ENCODE assay signal across 1 cellular context in genomic region chr15:69061414-69061842, GRCh38.
TF ChIP-seq lines count a peak whose summit lies in the region.

No MANE protein-coding gene starts in this region.

TF ChIP-seq in GM23338, 12 proteins besides CTCF, POLR2A, EP300 and RAD21 (continued from another document):
- TF ChIP-seq, protein P1, sequence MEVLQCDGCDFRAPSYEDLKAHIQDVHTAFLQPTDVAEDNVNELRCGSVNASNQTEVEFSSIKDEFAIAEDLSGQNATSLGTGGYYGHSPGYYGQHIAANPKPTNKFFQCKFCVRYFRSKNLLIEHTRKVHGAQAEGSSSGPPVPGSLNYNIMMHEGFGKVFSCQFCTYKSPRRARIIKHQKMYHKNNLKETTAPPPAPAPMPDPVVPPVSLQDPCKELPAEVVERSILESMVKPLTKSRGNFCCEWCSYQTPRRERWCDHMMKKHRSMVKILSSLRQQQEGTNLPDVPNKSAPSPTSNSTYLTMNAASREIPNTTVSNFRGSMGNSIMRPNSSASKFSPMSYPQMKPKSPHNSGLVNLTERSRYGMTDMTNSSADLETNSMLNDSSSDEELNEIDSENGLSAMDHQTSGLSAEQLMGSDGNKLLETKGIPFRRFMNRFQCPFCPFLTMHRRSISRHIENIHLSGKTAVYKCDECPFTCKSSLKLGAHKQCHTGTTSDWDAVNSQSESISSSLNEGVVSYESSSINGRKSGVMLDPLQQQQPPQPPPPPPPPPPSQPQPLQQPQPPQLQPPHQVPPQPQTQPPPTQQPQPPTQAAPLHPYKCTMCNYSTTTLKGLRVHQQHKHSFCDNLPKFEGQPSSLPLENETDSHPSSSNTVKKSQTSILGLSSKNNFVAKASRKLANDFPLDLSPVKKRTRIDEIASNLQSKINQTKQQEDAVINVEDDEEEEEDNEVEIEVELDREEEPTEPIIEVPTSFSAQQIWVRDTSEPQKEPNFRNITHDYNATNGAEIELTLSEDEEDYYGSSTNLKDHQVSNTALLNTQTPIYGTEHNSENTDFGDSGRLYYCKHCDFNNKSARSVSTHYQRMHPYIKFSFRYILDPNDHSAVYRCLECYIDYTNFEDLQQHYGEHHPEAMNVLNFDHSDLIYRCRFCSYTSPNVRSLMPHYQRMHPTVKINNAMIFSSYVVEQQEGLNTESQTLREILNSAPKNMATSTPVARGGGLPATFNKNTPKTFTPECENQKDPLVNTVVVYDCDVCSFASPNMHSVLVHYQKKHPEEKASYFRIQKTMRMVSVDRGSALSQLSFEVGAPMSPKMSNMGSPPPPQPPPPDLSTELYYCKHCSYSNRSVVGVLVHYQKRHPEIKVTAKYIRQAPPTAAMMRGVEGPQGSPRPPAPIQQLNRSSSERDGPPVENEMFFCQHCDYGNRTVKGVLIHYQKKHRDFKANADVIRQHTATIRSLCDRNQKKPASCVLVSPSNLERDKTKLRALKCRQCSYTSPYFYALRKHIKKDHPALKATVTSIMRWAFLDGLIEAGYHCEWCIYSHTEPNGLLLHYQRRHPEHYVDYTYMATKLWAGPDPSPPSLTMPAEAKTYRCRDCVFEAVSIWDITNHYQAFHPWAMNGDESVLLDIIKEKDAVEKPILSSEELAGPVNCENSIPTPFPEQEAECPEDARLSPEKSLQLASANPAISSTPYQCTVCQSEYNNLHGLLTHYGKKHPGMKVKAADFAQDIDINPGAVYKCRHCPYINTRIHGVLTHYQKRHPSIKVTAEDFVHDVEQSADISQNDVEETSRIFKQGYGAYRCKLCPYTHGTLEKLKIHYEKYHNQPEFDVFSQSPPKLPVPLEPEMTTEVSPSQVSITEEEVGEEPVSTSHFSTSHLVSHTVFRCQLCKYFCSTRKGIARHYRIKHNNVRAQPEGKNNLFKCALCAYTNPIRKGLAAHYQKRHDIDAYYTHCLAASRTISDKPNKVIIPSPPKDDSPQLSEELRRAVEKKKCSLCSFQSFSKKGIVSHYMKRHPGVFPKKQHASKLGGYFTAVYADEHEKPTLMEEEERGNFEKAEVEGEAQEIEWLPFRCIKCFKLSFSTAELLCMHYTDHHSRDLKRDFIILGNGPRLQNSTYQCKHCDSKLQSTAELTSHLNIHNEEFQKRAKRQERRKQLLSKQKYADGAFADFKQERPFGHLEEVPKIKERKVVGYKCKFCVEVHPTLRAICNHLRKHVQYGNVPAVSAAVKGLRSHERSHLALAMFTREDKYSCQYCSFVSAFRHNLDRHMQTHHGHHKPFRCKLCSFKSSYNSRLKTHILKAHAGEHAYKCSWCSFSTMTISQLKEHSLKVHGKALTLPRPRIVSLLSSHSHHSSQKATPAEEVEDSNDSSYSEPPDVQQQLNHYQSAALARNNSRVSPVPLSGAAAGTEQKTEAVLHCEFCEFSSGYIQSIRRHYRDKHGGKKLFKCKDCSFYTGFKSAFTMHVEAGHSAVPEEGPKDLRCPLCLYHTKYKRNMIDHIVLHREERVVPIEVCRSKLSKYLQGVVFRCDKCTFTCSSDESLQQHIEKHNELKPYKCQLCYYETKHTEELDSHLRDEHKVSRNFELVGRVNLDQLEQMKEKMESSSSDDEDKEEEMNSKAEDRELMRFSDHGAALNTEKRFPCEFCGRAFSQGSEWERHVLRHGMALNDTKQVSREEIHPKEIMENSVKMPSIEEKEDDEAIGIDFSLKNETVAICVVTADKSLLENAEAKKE (CRISPR knock-in tag; IDR thresholded peaks at IDR 0.05): no peak
- TF ChIP-seq, protein P2, sequence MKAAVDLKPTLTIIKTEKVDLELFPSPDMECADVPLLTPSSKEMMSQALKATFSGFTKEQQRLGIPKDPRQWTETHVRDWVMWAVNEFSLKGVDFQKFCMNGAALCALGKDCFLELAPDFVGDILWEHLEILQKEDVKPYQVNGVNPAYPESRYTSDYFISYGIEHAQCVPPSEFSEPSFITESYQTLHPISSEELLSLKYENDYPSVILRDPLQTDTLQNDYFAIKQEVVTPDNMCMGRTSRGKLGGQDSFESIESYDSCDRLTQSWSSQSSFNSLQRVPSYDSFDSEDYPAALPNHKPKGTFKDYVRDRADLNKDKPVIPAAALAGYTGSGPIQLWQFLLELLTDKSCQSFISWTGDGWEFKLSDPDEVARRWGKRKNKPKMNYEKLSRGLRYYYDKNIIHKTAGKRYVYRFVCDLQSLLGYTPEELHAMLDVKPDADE (IDR thresholded peaks at IDR 0.05): no peak
- no peak for TF ChIP-seq STAT1 (IDR thresholded peaks at IDR 0.05; ENCODE audit: unreplicated experiment)
- TF ChIP-seq NANOG (IDR thresholded peaks at IDR 0.05; ENCODE audit: borderline replicate concordance): no peak
- TF ChIP-seq EZH2phosphoT487 (IDR thresholded peaks at IDR 0.05; ENCODE audit: unreplicated experiment): no peak
- TF ChIP-seq ZNF114 (CRISPR knock-in tag; IDR thresholded peaks at IDR 0.05): no peak
